In the genomic region with DNA sequence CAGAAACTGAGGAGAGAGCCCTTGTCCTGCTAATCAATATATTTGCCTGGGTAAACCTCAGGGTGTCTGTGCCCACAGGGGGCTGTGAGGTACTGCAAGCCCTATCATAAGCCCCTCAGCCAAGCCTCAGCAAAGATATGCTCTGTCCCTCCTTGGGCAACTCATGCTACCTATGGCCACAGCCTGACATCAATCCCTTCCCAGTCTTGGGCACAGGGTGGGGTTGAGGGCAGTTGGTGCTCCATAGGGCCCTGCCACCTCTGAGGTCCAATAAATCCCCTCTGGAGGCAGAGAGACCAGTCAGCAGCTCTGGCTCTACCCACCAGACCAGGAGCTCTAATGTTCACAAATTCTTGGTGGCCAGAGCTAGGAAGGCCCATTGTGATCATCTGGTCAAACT, we compare ENCODE assay signal across 13 cellular contexts. TPM values are rescaled to one million over a fixed set of nuclear protein-coding genes. Genes with fewer than 3 reads are reported as not detected.
DNase-seq lines count a peak whose midpoint lies in the region; ATAC-seq and TF ChIP-seq lines count a peak whose summit lies in the region.
"Had no signal": no experiment of that assay in that cellular context is flagged by ENCODE, and none has a peak within 500 bp of the region (broad histone marks: within the 10 kb centered on the region; RNA-seq: fewer than 3 reads in every experiment).

No MANE protein-coding gene starts in this region.

- H3K27me3 Mint-ChIP-seq in activated naive CD4-positive, alpha-beta T cell treated with anti-CD3 and anti-CD28 coated beads, Interleukin-2, amount 10 ng/mL, durations not matched to agents 7 days and 5 days: no peaks in the 10 kb centered on the region
- H3K27me3 Mint-ChIP-seq in activated B cell treated with CpG ODN at 0.5 μM for 24 hours: no peaks in the 10 kb centered on the region
- H3K27me3 Mint-ChIP-seq in type B pancreatic cell: peaks cover 3% of the 10 kb centered on the region

- TF ChIP-seq EP300 in transverse colon (IDR thresholded peaks at IDR 0.05; ENCODE audit: low read depth): no peak

- no peak for TF ChIP-seq CTCF in activated B cell treated with CpG ODN at 0.5 μM for 24 hours (IDR thresholded peaks at IDR 0.05)
- no peak for TF ChIP-seq CTCF in transverse colon (IDR thresholded peaks at IDR 0.05)
- TF ChIP-seq CTCF in type B pancreatic cell (conservative IDR thresholded peaks at IDR 0.05): no peak

- peaks cover 0 to 11% (median 0%) of the 10 kb centered on the region in 4 donors for H3K4me1 ChIP-seq in transverse colon
- H3K4me1 ChIP-seq: Peyer's patch had no signal

- no peak overlapping the region for H3K4me3 ChIP-seq in transverse colon
- H3K4me3 ChIP-seq: esophagus squamous epithelium, Peyer's patch, suprapubic skin had no signal

- no peak for TF ChIP-seq POLR2A in transverse colon (IDR thresholded peaks at IDR 0.05)

- POLR2A ChIA-PET in activated B cell treated with CpG ODN at 0.5 μM for 24 hours (lab: Charles Lee): no interaction called here

- intact Hi-C loops in activated B cell treated with CpG ODN at 0.5 μM for 24 hours (cut with micrococcal nuclease): no loop called here
- intact Hi-C loops in left colon (cut with DNase I, micrococcal nuclease): no loop called here
- intact Hi-C loops in transverse colon (cut with DNase I; ENCODE audit: low total_unique reads): no loop called here

- DNase-seq in activated naive CD4-positive, alpha-beta T cell treated with anti-CD3 and anti-CD28 coated beads, Interleukin-2, amount 10 ng/mL, durations not matched to agents 7 days and 5 days: peak; percentile 11
- no peak for DNase-seq in activated naive CD4-positive, alpha-beta T cell (lab: John Stamatoyannopoulos, UW)
- DNase-seq in activated B cell treated with CpG ODN at 0.5 μM for 24 hours: no peak
- peak in 1 of 2 donors; percentile 13 for DNase-seq in left colon
- DNase-seq in transverse colon: peak; percentile 0
- no peak for DNase-seq in type B pancreatic cell (ENCODE audit: extremely low spot score, unreplicated experiment)
- DNase-seq in DMS53 treated with DMSO at 0.1 percent for 48 hours (lab: John Stamatoyannopoulos, UW; ENCODE audit: unreplicated experiment): no peak
- DNase-seq in AG20443 (ENCODE audit: low spot score): no peak
- DNase-seq: anterior cingulate cortex, esophagus squamous epithelium, NCI-H524 treated with DMSO at 0.1 percent for 48 hours had no signal

- H3K36me3 Mint-ChIP-seq in activated naive CD4-positive, alpha-beta T cell treated with anti-CD3 and anti-CD28 coated beads, Interleukin-2, amount 10 ng/mL, durations not matched to agents 7 days and 5 days: no peaks in the 10 kb centered on the region
- H3K36me3 Mint-ChIP-seq in activated B cell treated with CpG ODN at 0.5 μM for 24 hours (ENCODE audit: low read depth): no peaks in the 10 kb centered on the region
- H3K36me3 Mint-ChIP-seq in type B pancreatic cell: no peaks in the 10 kb centered on the region

- H3K27ac ChIP-seq in transverse colon: no peak overlapping the region
- H3K27ac ChIP-seq: Peyer's patch, suprapubic skin had no signal

- H3K36me3 ChIP-seq in transverse colon: no peaks in the 10 kb centered on the region

- H3K4me3 Mint-ChIP-seq in activated naive CD4-positive, alpha-beta T cell treated with anti-CD3 and anti-CD28 coated beads, Interleukin-2, amount 10 ng/mL, durations not matched to agents 7 days and 5 days: no peak overlapping the region
- H3K4me3 Mint-ChIP-seq in activated B cell treated with CpG ODN at 0.5 μM for 24 hours (peak overlapping the region; percentile 0), type B pancreatic cell (no peak overlapping the region)

- H3K4me1 Mint-ChIP-seq in activated naive CD4-positive, alpha-beta T cell treated with anti-CD3 and anti-CD28 coated beads, Interleukin-2, amount 10 ng/mL, durations not matched to agents 7 days and 5 days: peaks cover 43% of the 10 kb centered on the region
- H3K4me1 Mint-ChIP-seq in activated B cell treated with CpG ODN at 0.5 μM for 24 hours (peaks cover 41% of the 10 kb centered on the region), type B pancreatic cell (ENCODE audit: unreplicated experiment) (no peaks in the 10 kb centered on the region)

- CTCF ChIA-PET in activated naive CD4-positive, alpha-beta T cell treated with anti-CD3 and anti-CD28 coated beads, Interleukin-2, amount 10 ng/mL, durations not matched to agents 7 days and 5 days (lab: Charles Lee): interaction anchor here (1.2 to 2.7 kb wide), 4 partner anchors 11 to 124 kb away, joined by 3 to 8 read pairs (median 4); partner anchors contain the start of gene TPBGL
- CTCF ChIA-PET in activated B cell treated with CpG ODN at 0.5 μM for 24 hours (lab: Charles Lee): interaction anchor here (1.4 kb wide), 1 partner anchor 15 kb away, joined by 3 read pairs; no protein-coding TSS in a partner anchor

- H3K9me3 ChIP-seq in transverse colon: no peaks in the 10 kb centered on the region
- H3K9me3 ChIP-seq: esophagus squamous epithelium, Peyer's patch, suprapubic skin had no signal

- in situ Hi-C loops in transverse colon (cut with MboI; ENCODE audit: low pct_ligation_motif_present in 1 of 4, low pct_unique_long_range_greater_than_20kb in 1 of 4, low sequenced_read_pairs in 3 of 4): no loop called here

- ATAC-seq in activated B cell treated with CpG ODN at 0.5 μM for 24 hours (ENCODE audit: low read depth) (no peak), left colon (peak; percentile 5)

- peak overlapping the region; percentile 55 for H3K27ac Mint-ChIP-seq in activated naive CD4-positive, alpha-beta T cell treated with anti-CD3 and anti-CD28 coated beads, Interleukin-2, amount 10 ng/mL, durations not matched to agents 7 days and 5 days
- H3K27ac Mint-ChIP-seq in activated B cell treated with CpG ODN at 0.5 μM for 24 hours (no peak overlapping the region), type B pancreatic cell (no peak overlapping the region)

- H3K9me3 Mint-ChIP-seq in activated naive CD4-positive, alpha-beta T cell treated with anti-CD3 and anti-CD28 coated beads, Interleukin-2, amount 10 ng/mL, durations not matched to agents 7 days and 5 days: no peaks in the 10 kb centered on the region
- H3K9me3 Mint-ChIP-seq in activated B cell treated with CpG ODN at 0.5 μM for 24 hours: no peaks in the 10 kb centered on the region
- no peaks in the 10 kb centered on the region for H3K9me3 Mint-ChIP-seq in type B pancreatic cell

- no peaks in the 10 kb centered on the region for H3K27me3 ChIP-seq in transverse colon
- H3K27me3 ChIP-seq: esophagus squamous epithelium, Peyer's patch, suprapubic skin had no signal

RNA-seq across cellular contexts. Expression of gene TPBGL, which starts 23.8 kb away (rescaled TPM):
- total RNA-seq in activated B cell treated with CpG ODN at 0.5 μM for 24 hours (not detected in 2 replicates), left colon (under 1 TPM in 1 of 2 donors, not detected in 1; 0.11 TPM), transverse colon (1 to 10 TPM in 1 of 4 donors, under 1 TPM in 1, not detected in 2; 0.40 to 3.7 TPM), type B pancreatic cell (ENCODE audit: low replicate concordance) (0.31 and 0.56 TPM in 2 replicates)

Comparison
In these comparisons a context has a peak if more than half of its experiments do, and no peak if none do; other contexts are left out.
1. DNase-seq: peak in activated naive CD4-positive, alpha-beta T cell treated with anti-CD3 and anti-CD28 coated beads, Interleukin-2, amount 10 ng/mL, durations not matched to agents 7 days and 5 days (single experiment) and transverse colon (single experiment); none in activated naive CD4-positive, alpha-beta T cell (0 of 4), activated B cell treated with CpG ODN at 0.5 μM for 24 hours (single experiment), type B pancreatic cell (single experiment), DMS53 treated with DMSO at 0.1 percent for 48 hours (single experiment) and AG20443 (single experiment).